18 cellular contexts compared by ENCODE assay signal in the genomic region with DNA sequence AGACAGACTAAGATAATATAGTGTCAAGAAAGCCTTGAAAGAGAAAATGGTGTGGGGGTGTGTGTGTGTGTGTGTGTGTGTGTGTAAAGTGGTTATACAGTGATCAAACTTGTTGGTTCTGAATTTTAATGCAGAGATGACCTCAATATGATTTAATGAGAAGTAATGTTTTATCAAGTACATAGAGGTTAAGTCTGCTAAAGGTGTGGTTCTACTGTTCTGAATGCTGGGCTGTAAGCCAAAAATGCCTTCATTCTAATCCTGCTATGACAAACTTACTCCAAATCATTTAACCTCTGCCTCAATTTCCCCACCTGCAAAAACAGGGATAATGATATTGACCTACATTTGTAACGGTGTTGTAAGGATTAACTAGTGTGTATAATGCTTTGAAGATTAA.
"Had no signal": no experiment of that assay in that cellular context is flagged by ENCODE, and none has a peak within 500 bp of the region (broad histone marks: within the 10 kb centered on the region; RNA-seq: fewer than 3 reads in every experiment).

No MANE protein-coding gene starts in this region.

- H3K9me3 ChIP-seq: adrenal gland had no signal

- DNase-seq: activated CD4-positive, alpha-beta T cell treated with anti-CD3 and anti-CD28 coated beads for 4 hours; activated CD8-positive, alpha-beta memory T cell treated with anti-CD3 and anti-CD28 coated beads, Interleukin-2, amount 50 U/mL, for 4 hours; activated CD8-positive, alpha-beta T cell treated with anti-CD3 and anti-CD28 coated beads for 36 hours; activated naive CD4-positive, alpha-beta T cell treated with anti-CD3 and anti-CD28 coated beads, Interleukin-2, amount 50 U/mL, for 16 hours; activated naive CD8-positive, alpha-beta T cell treated with anti-CD3 and anti-CD28 coated beads, Interleukin-2, amount 10 ng/mL, durations not matched to agents 7 days and 5 days; activated T-cell treated with anti-CD3 and anti-CD28 coated beads, Interleukin-2, amount 50 U/mL, for 72 hours; adrenal gland; anterior cingulate cortex; KG1; MM.1S; NCI-H1105 treated with DMSO at 0.1 percent for 48 hours; NCI-H1436 treated with DMSO at 0.1 percent for 48 hours; NCI-H187; NCI-H2081; NCI-H446; NCI-H524; SHP77 treated with DMSO at 0.1 percent for 48 hours had no signal

- H3K27me3 ChIP-seq: adrenal gland had no signal

- H3K27ac ChIP-seq: adrenal gland had no signal

- H3K4me3 ChIP-seq: adrenal gland had no signal

- ATAC-seq: activated CD4-positive, CD25-positive, alpha-beta regulatory T cell treated with anti-CD3 and anti-CD28 coated beads, Interleukin-2, amount 50 U/mL, for 24 hours; activated CD8-positive, alpha-beta T cell treated with anti-CD3 and anti-CD28 coated beads for 36 hours; activated T-cell treated with anti-CD3 and anti-CD28 coated beads, Interleukin-2, amount 50 U/mL, for 72 hours had no signal

- H3K36me3 ChIP-seq: adrenal gland had no signal
